Comparison of ENCODE assay signal across 22 cellular contexts in genomic region chr19:7225741-7226140, GRCh38.
"Had no signal": no experiment of that assay in that cellular context is flagged by ENCODE, and none has a peak within 500 bp of the region (broad histone marks: within the 10 kb centered on the region; RNA-seq: fewer than 3 reads in every experiment).

No MANE protein-coding gene starts in this region.

- H2AFZ ChIP-seq: neural progenitor cell, parathyroid adenoma had no signal

- DNase-seq: colonic mucosa; dermis blood vessel endothelial cell; foreskin melanocyte; heart left ventricle; hippocampal formation; left colon; left ventricle myocardium superior; mesenchymal stem cell; midbrain; occipital lobe; stimulated activated CD4-positive, alpha-beta T cell treated with anti-CD3 and anti-CD28 coated beads, Interleukin-2, amount 100 ng/mL, for 24 hours; stimulated activated CD4-positive, alpha-beta T cell treated with anti-CD3 and anti-CD28 coated beads, Interleukin-4, amount 100 ng/mL, for 4 hours; stimulated activated naive B cell treated with anti-CD40 and anti-IgM and Interleukin-4, amounts not matched to agents 10 μg/mL and 1 μg/mL and 100 μg/mL, for 72 hours; stimulated activated naive CD8-positive, alpha-beta T cell treated with anti-CD3 and anti-CD28 coated beads, Interleukin-15, amount 100 ng/mL, for 72 hours; substantia nigra; trophoblast cell had no signal

- H3K4me1 ChIP-seq: colonic mucosa had no signal

- H3K27ac ChIP-seq: colonic mucosa, neural progenitor cell, parathyroid adenoma had no signal

- H3K36me3 ChIP-seq: colonic mucosa, heart left ventricle, neural progenitor cell had no signal

- H3K9ac ChIP-seq: neural progenitor cell, parathyroid adenoma had no signal

- H3K9me3 ChIP-seq: colonic mucosa, heart left ventricle had no signal

- H3K4me3 ChIP-seq: colonic mucosa, heart left ventricle, lung, neural progenitor cell, skin epidermis had no signal

- H3K4me2 ChIP-seq: neural progenitor cell had no signal

- ATAC-seq: heart left ventricle; left colon; left ventricle myocardium superior; natural killer cell treated with Interleukin-12 subunit alpha and Interleukin-12 subunit beta and Interleukin-15 and Interleukin-18, amount 100 ng/mL, for 72 hours; sciatic nerve; stimulated activated naive B cell treated with anti-CD40 and anti-IgM and Interleukin-4, amounts not matched to agents 10 μg/mL and 1 μg/mL and 100 μg/mL, for 72 hours; stimulated activated naive CD8-positive, alpha-beta T cell treated with anti-CD3 and anti-CD28 coated beads, Interleukin-15, amount 100 ng/mL, for 72 hours had no signal

- H3K27me3 ChIP-seq: colonic mucosa, heart left ventricle, neural progenitor cell had no signal
